8 cellular contexts compared by ENCODE assay signal in genomic region chr10:78756604-78757442, GRCh38.
DNase-seq lines count a peak whose midpoint lies in the region; ATAC-seq, FAIRE-seq and TF ChIP-seq lines count a peak whose summit lies in the region.

No MANE protein-coding gene starts in this region.

- H3K79me2 ChIP-seq in keratinocyte (ENCODE audit: control insufficient read depth, insufficient read depth, low read length): no peaks in the 10 kb centered on the region

- H3K27me3 ChIP-seq in breast epithelium: no peaks in the 10 kb centered on the region
- H3K27me3 ChIP-seq in keratinocyte (ENCODE audit: control insufficient read depth, extremely low read depth, insufficient read depth, low read length): peaks cover 15% of the 10 kb centered on the region

- H4K20me1 ChIP-seq in keratinocyte (ENCODE audit: control insufficient read depth, extremely low read depth, insufficient read depth, low read length): no peaks in the 10 kb centered on the region

- H3K9me3 ChIP-seq in breast epithelium (no peaks in the 10 kb centered on the region), keratinocyte (ENCODE audit: control insufficient read depth, low read depth, low read length) (no peaks in the 10 kb centered on the region)

- H3K4me3 ChIP-seq in breast epithelium (no peak overlapping the region), keratinocyte (ENCODE audit: control insufficient read depth in 2 of 3, extremely low read depth in 1 of 3, insufficient read depth in 2 of 3, low read depth in 1 of 3, low read length in 3 of 3) (no peak overlapping the region)

- dilution Hi-C loops in keratinocyte (cut with MboI; ENCODE audit: extremely low pct_ligation_motif_present, low sequenced_read_pairs): no loop called here

- in situ Hi-C loops in Caki2 (cut with HindIII; ENCODE audit: low pct_unique_long_range_greater_than_20kb, low sequenced_read_pairs): no loop called here

- intact Hi-C loops in breast epithelium (cut with DNase I; ENCODE audit: low total_unique reads): no loop called here

- H3K9ac ChIP-seq in keratinocyte (ENCODE audit: control insufficient read depth, extremely low read depth, insufficient read depth, low read length): no peak overlapping the region

- H3K4me1 ChIP-seq in breast epithelium (peaks cover 4 to 11% of the 10 kb centered on the region in 2 donors), keratinocyte (ENCODE audit: control insufficient read depth, extremely low read depth, insufficient read depth, low read length) (peaks cover 15% of the 10 kb centered on the region)

- no peak overlapping the region for H2AFZ ChIP-seq in keratinocyte (ENCODE audit: control insufficient read depth, low read length)

- H3K36me3 ChIP-seq in breast epithelium: no peaks in the 10 kb centered on the region
- H3K36me3 ChIP-seq in keratinocyte (ENCODE audit: control insufficient read depth in 2 of 2, extremely low read depth in 1 of 2, insufficient read depth in 2 of 2, low read length in 2 of 2): no peaks in the 10 kb centered on the region

- peak overlapping the region; percentile 42 for H3K4me2 ChIP-seq in keratinocyte (ENCODE audit: control insufficient read depth, extremely low read depth, insufficient read depth, low read depth, low read length)

- DNase-seq in Caki2 (ENCODE audit: low read depth): peak; percentile 91
- peak; percentile 69 for DNase-seq in NCI-H446 treated with DMSO at 0.1 percent for 48 hours (lab: John Stamatoyannopoulos, UW)
- peak; percentile 65 to 89 for DNase-seq in breast epithelium (ENCODE audit: low spot score in 2 of 2)
- DNase-seq in keratinocyte (ENCODE audit: low read depth, low spot score): peak; percentile 70
- DNase-seq in stimulated activated CD4-positive, alpha-beta T cell treated with anti-CD3 and anti-CD28 coated beads, Interleukin-12 subunit alpha, Interleukin-12 subunit beta, amount 100 ng/mL, for 4 hours: peak; percentile 3
- DNase-seq in NCI-H2171 treated with DMSO at 0.1 percent for 48 hours (lab: John Stamatoyannopoulos, UW): no peak

- TF ChIP-seq CTCF in breast epithelium (IDR thresholded peaks at IDR 0.05) (no peak), keratinocyte (optimal IDR thresholded peaks at IDR 0.05 in 1 of 3, IDR thresholded peaks at IDR 0.05 in 1 of 3, conservative IDR thresholded peaks at IDR 0.05 in 1 of 3; ENCODE audit: extremely low read depth in 1 of 3, insufficient read depth in 2 of 3, low read length in 3 of 3) (peak in 1 of 3 experiments; percentile 11)

- peak; percentile 95 for FAIRE-seq in keratinocyte (lab: Jason Lieb, UNC)

- no peak for TF ChIP-seq POLR2A in breast epithelium (IDR thresholded peaks at IDR 0.05)

- H3K9me1 ChIP-seq in keratinocyte (ENCODE audit: control insufficient read depth, extremely low read depth, insufficient read depth, low read length): peaks cover 3% of the 10 kb centered on the region

- ATAC-seq in GM21360 (IDR thresholded peaks at IDR 0.05; ENCODE audit: unreplicated experiment) (no peak), GM18517 (IDR thresholded peaks at IDR 0.05; ENCODE audit: unreplicated experiment) (no peak)

- H3K27ac ChIP-seq in breast epithelium (peak overlapping the region; percentile 77 to 85), keratinocyte (ENCODE audit: control insufficient read depth, insufficient read depth, low read length) (peak overlapping the region; percentile 4)
